9 cellular contexts compared by ENCODE assay signal in the genomic region with DNA sequence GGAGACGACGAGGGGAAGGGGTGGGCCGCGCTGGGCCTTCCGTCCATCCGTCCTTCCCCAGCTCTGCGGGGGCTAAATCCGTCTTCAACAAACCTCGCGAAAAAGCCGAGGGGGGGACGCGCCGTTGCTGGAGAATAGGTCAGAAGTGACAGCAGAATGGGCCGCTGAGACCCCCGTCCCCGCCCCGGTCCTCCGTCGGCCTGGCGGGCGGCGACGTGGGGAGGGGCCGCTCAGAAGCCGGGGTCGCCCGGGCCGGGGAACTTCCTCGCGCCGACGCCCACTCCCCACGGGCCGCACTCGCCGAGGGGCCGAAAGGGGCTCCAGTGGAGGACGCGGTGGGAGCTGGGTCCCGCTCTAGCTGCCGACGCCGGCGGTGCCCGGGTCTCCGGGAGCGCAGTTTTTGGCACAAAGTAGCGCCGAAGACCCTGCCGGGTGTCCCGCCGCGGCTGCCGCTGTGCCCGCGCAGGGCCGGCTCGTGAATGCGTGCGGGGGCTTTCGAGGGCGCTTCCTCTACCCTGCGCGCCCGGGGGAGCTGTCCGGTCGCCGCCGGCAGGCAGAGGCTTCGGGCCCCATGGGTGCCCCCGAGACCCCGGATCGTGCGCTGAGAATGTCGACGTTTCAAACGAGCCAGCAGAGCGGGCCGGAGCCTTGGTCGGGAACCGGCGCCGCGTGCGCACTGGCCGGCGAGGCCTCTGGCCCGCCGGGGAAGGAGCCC. TPM values are rescaled to one million over a fixed set of nuclear protein-coding genes. Genes with fewer than 3 reads are reported as not detected.
DNase-seq lines count a peak whose midpoint lies in the region; ATAC-seq and TF ChIP-seq lines count a peak whose summit lies in the region.
"Had no signal": no experiment of that assay in that cellular context is flagged by ENCODE, and none has a peak within 500 bp of the region (broad histone marks: within the 10 kb centered on the region; RNA-seq: fewer than 3 reads in every experiment).

No MANE protein-coding gene starts in this region.

- peaks cover 30% of the 10 kb centered on the region for H3K36me3 ChIP-seq in BLaER1
- H3K36me3 ChIP-seq in hepatocyte (replicated peaks; ENCODE audit: insufficient read depth, low read depth) = no peaks in the 10 kb centered on the region
- H3K36me3 ChIP-seq in MM.1S (replicated peaks; ENCODE audit: insufficient read depth, low read length) = no peaks in the 10 kb centered on the region

- H3K4me3 ChIP-seq in BLaER1 (peak overlapping the region; percentile 96), astrocyte of the cerebellum (ENCODE audit: low read depth, low read length) (peak overlapping the region; percentile 96), hepatocyte (peak overlapping the region; percentile 73), MM.1S (ENCODE audit: low read length) (no peak overlapping the region)

- H3K36me3 Mint-ChIP-seq in progenitor cell of endocrine pancreas (ENCODE audit: insufficient read depth) = peaks cover 16% of the 10 kb centered on the region
- H3K36me3 Mint-ChIP-seq in activated CD8-positive, alpha-beta T cell treated with anti-CD3 and anti-CD28 coated beads for 36 hours (ENCODE audit: low read depth) = no peaks in the 10 kb centered on the region

- no peaks in the 10 kb centered on the region for H3K9me3 Mint-ChIP-seq in progenitor cell of endocrine pancreas (ENCODE audit: low read depth)
- H3K9me3 Mint-ChIP-seq in activated CD8-positive, alpha-beta T cell treated with anti-CD3 and anti-CD28 coated beads for 36 hours = no peaks in the 10 kb centered on the region

- H3K79me2 ChIP-seq in hepatocyte = peaks cover 92% of the 10 kb centered on the region
- no peaks in the 10 kb centered on the region for H3K79me2 ChIP-seq in MM.1S (ENCODE audit: low read length)

- POLR2A ChIA-PET in activated CD8-positive, alpha-beta T cell treated with anti-CD3 and anti-CD28 coated beads for 36 hours (lab: Charles Lee) = no interaction called here

- DNase-seq in astrocyte of the cerebellum (ENCODE audit: low read depth) = no peak
- DNase-seq in hepatocyte (ENCODE audit: low spot score) = peak; percentile 58
- DNase-seq in progenitor cell of endocrine pancreas (ENCODE audit: low spot score, unreplicated experiment) = no peak
- no peak for DNase-seq in NCI-H2196 treated with DMSO at 0.1 percent for 48 hours (lab: John Stamatoyannopoulos, UW; ENCODE audit: unreplicated experiment)
- DNase-seq in activated CD8-positive, alpha-beta T cell treated with anti-CD3 and anti-CD28 coated beads for 36 hours = no peak
- DNase-seq in MM.1S = no peak

- WGBS in hepatocyte (ENCODE audit: low lambda C conversion rate, missing lambda C conversion rate) = 5% methylated on average over 66 of the region's 90 CpGs

- peak overlapping the region; percentile 94 for H3K4me3 Mint-ChIP-seq in progenitor cell of endocrine pancreas (ENCODE audit: low read depth)
- no peak overlapping the region for H3K4me3 Mint-ChIP-seq in activated CD8-positive, alpha-beta T cell treated with anti-CD3 and anti-CD28 coated beads for 36 hours

- H3F3A ChIP-seq in MM.1S (ENCODE audit: insufficient read depth, low read length) = no peaks in the 10 kb centered on the region

- H4K20me1 ChIP-seq in BLaER1 = peaks cover 79% of the 10 kb centered on the region
- H4K20me1 ChIP-seq in hepatocyte (ENCODE audit: insufficient read depth, poor library complexity, severe bottlenecking) = no peaks in the 10 kb centered on the region
- H4K20me1 ChIP-seq in MM.1S (ENCODE audit: insufficient read depth, low read length) = no peaks in the 10 kb centered on the region

- CTCF ChIA-PET in activated CD8-positive, alpha-beta T cell treated with anti-CD3 and anti-CD28 coated beads for 36 hours (lab: Charles Lee) = no interaction called here

- H3K4me1 ChIP-seq in BLaER1 (peaks cover 61% of the 10 kb centered on the region), hepatocyte (ENCODE audit: insufficient read depth) (peaks cover 44% of the 10 kb centered on the region), MM.1S (ENCODE audit: low read length) (peaks cover 7% of the 10 kb centered on the region; the same call in 1 of the 2 replicates)

- peaks cover 49% of the 10 kb centered on the region for H3K27me3 ChIP-seq in BLaER1
- no peaks in the 10 kb centered on the region for H3K27me3 ChIP-seq in hepatocyte
- peaks cover 76% of the 10 kb centered on the region for H3K27me3 ChIP-seq in MM.1S (replicated peaks; ENCODE audit: insufficient read depth, low read length)

- H3K9me2 ChIP-seq in hepatocyte (replicated peaks; ENCODE audit: insufficient read depth) = no peaks in the 10 kb centered on the region
- H3K9me2 ChIP-seq in MM.1S (replicated peaks; ENCODE audit: insufficient read depth, low read length) = no peaks in the 10 kb centered on the region

- intact Hi-C loops in activated CD8-positive, alpha-beta T cell treated with anti-CD3 and anti-CD28 coated beads for 36 hours (cut with micrococcal nuclease) = no loop called here

- TF ChIP-seq CTCF in astrocyte of the cerebellum (IDR thresholded peaks at IDR 0.05; ENCODE audit: low read depth, low read length, missing control alignments) (no peak), hepatocyte (IDR thresholded peaks at IDR 0.05; ENCODE audit: poor library complexity) (no peak), progenitor cell of endocrine pancreas (IDR thresholded peaks at IDR 0.05; ENCODE audit: unreplicated experiment) (no peak), MM.1S (IDR thresholded peaks at IDR 0.05; ENCODE audit: low read length) (no peak)
- no peak for TF ChIP-seq CTCF in activated CD8-positive, alpha-beta T cell treated with anti-CD3 and anti-CD28 coated beads for 36 hours (IDR thresholded peaks at IDR 0.05)

- H3K27me3 Mint-ChIP-seq in progenitor cell of endocrine pancreas = no peaks in the 10 kb centered on the region
- H3K27me3 Mint-ChIP-seq in activated CD8-positive, alpha-beta T cell treated with anti-CD3 and anti-CD28 coated beads for 36 hours = peaks cover 45% of the 10 kb centered on the region

- H3K27ac ChIP-seq in BLaER1 (peak overlapping the region; percentile 99), hepatocyte (peak overlapping the region; percentile 99), MM.1S (ENCODE audit: low read length) (no peak overlapping the region)
- H3K27ac ChIP-seq: HL-60 had no signal

- H3K9me3 ChIP-seq in BLaER1 (no peaks in the 10 kb centered on the region), hepatocyte (ENCODE audit: low read depth) (no peaks in the 10 kb centered on the region), MM.1S (replicated peaks; ENCODE audit: insufficient read depth, low read length) (no peaks in the 10 kb centered on the region)

- H3K4me2 ChIP-seq in BLaER1 (peak overlapping the region; percentile 96), hepatocyte (peak overlapping the region; percentile 92), MM.1S (ENCODE audit: low read depth, low read length) (no peak overlapping the region)

- H3K4me1 Mint-ChIP-seq in progenitor cell of endocrine pancreas (ENCODE audit: low read depth) = peaks cover 27% of the 10 kb centered on the region
- H3K4me1 Mint-ChIP-seq in activated CD8-positive, alpha-beta T cell treated with anti-CD3 and anti-CD28 coated beads for 36 hours (ENCODE audit: low read depth) = peaks cover 14% of the 10 kb centered on the region

- H3K27ac Mint-ChIP-seq in progenitor cell of endocrine pancreas = peak overlapping the region; percentile 99
- H3K27ac Mint-ChIP-seq in activated CD8-positive, alpha-beta T cell treated with anti-CD3 and anti-CD28 coated beads for 36 hours = no peak overlapping the region

- peak overlapping the region; percentile 100 for H3K9ac ChIP-seq in BLaER1
- no peak overlapping the region for H3K9ac ChIP-seq in MM.1S (ENCODE audit: low read length)

- in situ Hi-C loops in astrocyte of the cerebellum (cut with HindIII; ENCODE audit: low sequenced_read_pairs) = no loop called here

- H2AFZ ChIP-seq in hepatocyte (no peak overlapping the region), MM.1S (ENCODE audit: low read length) (no peak overlapping the region)

- ATAC-seq in GM21825 (IDR thresholded peaks at IDR 0.05; ENCODE audit: unreplicated experiment) = no peak
- ATAC-seq in activated CD8-positive, alpha-beta T cell treated with anti-CD3 and anti-CD28 coated beads for 36 hours = no peak

RNA-seq across cellular contexts. Expression of a gene that starts 46.4 kb away (rescaled TPM):
- total RNA-seq in hepatocyte (71.3 and 91.4 TPM in 2 replicates), progenitor cell of endocrine pancreas (128 and 130 TPM in 2 replicates)
- 123 and 124 TPM in 2 replicates for polyA plus RNA-seq in hepatocyte
- total RNA-seq in activated CD8-positive, alpha-beta T cell treated with anti-CD3 and anti-CD28 coated beads for 36 hours = 10 to 100 TPM; 42.7 to 45.4 TPM

RNA-seq across cellular contexts. Expression of a gene that starts 53.8 kb away (rescaled TPM):
- total RNA-seq in hepatocyte = 6.6 and 8.6 TPM in 2 replicates
- 6.4 and 7.9 TPM in 2 replicates for polyA plus RNA-seq in hepatocyte
- total RNA-seq in progenitor cell of endocrine pancreas = 36.9 and 40.5 TPM in 2 replicates
- under 1 TPM; 0.40 to 0.65 TPM for total RNA-seq in activated CD8-positive, alpha-beta T cell treated with anti-CD3 and anti-CD28 coated beads for 36 hours
